In genomic region chr3:150699068-150699635, GRCh38 we compare ENCODE assay signal across 19 cellular contexts. TPM values are rescaled to one million over a fixed set of nuclear protein-coding genes. Genes with fewer than 3 reads are reported as not detected.
DNase-seq lines count a peak whose midpoint lies in the region; ATAC-seq, FAIRE-seq and TF ChIP-seq lines count a peak whose summit lies in the region.
"Had no signal": no experiment of that assay in that cellular context is flagged by ENCODE, and none has a peak within 500 bp of the region (broad histone marks: within the 10 kb centered on the region; RNA-seq: fewer than 3 reads in every experiment).

No MANE protein-coding gene starts in this region.

- H3K9me2 ChIP-seq in Karpas-422 (replicated peaks; ENCODE audit: insufficient read depth, low read length): no peaks in the 10 kb centered on the region

- H3K27me3 ChIP-seq in endothelial cell of umbilical vein (ENCODE audit: control insufficient read depth in 2 of 2, insufficient read depth in 2 of 2, low read length in 2 of 2) (no peaks in the 10 kb centered on the region), Karpas-422 (ENCODE audit: low read length) (no peaks in the 10 kb centered on the region)
- H3K27me3 ChIP-seq: heart right ventricle, transverse colon had no signal

- peaks cover 0 to 3% of the 10 kb centered on the region in 2 donors for H3K9me3 Mint-ChIP-seq in stimulated activated naive B cell treated with anti-CD40 and anti-IgM and Interleukin-4, amounts not matched to agents 10 μg/mL and 1 μg/mL and 100 μg/mL, for 72 hours
- H3K9me3 Mint-ChIP-seq: activated naive CD8-positive, alpha-beta T cell treated with anti-CD3 and anti-CD28 coated beads for 36 hours; IgD-negative memory B cell had no signal

- no peak overlapping the region for H3K4me3 ChIP-seq in endothelial cell of umbilical vein (replicated peaks in 1 of 3; ENCODE audit: insufficient read depth in 1 of 3, low read depth in 1 of 3, low read length in 3 of 3)
- H3K4me3 ChIP-seq in Karpas-422 (ENCODE audit: low read length): no peak overlapping the region
- H3K4me3 ChIP-seq: heart right ventricle, transverse colon had no signal

- dilution Hi-C loops in endothelial cell of umbilical vein (cut with MboI; ENCODE audit: extremely low pct_ligation_motif_present, low sequenced_read_pairs): no loop called here

- H3K36me3 ChIP-seq in endothelial cell of umbilical vein (ENCODE audit: control insufficient read depth in 2 of 2, extremely low read depth in 1 of 2, insufficient read depth in 2 of 2, low read length in 2 of 2): no peaks in the 10 kb centered on the region
- H3K36me3 ChIP-seq in Karpas-422 (ENCODE audit: insufficient read depth, low read length): no peaks in the 10 kb centered on the region
- H3K36me3 ChIP-seq: heart right ventricle, neutrophil, transverse colon had no signal

- H3K9ac ChIP-seq in endothelial cell of umbilical vein (replicated peaks; ENCODE audit: extremely low read depth, insufficient read depth, low read length) (no peak overlapping the region), Karpas-422 (ENCODE audit: low read length) (no peak overlapping the region)

- no TSS peak for BruUV-seq in endothelial cell of umbilical vein (replicated peaks; lab: Mats Ljungman, UMichigan)

- intact Hi-C loops in endothelial cell of umbilical vein (cut with micrococcal nuclease): no loop called here

- no peak for TF ChIP-seq POLR2A in endothelial cell of umbilical vein (IDR thresholded peaks at IDR 0.05; ENCODE audit: low read depth, low read length)

- H4K20me1 ChIP-seq in endothelial cell of umbilical vein (replicated peaks; ENCODE audit: control insufficient read depth, extremely low read depth, insufficient read depth, low read length) (no peaks in the 10 kb centered on the region), Karpas-422 (ENCODE audit: insufficient read depth, low read depth, low read length) (no peaks in the 10 kb centered on the region)

- POLR2A ChIA-PET in endothelial cell of umbilical vein (lab: Charles Lee): no interaction called here

- peak; percentile 62 for FAIRE-seq in endothelial cell of umbilical vein (lab: Jason Lieb, UNC)
- FAIRE-seq: H1 had no signal

- H3K4me2 ChIP-seq in endothelial cell of umbilical vein (ENCODE audit: insufficient read depth, low read length): peak overlapping the region; percentile 21
- no peak overlapping the region for H3K4me2 ChIP-seq in Karpas-422 (ENCODE audit: low read depth, low read length, poor library complexity, severe bottlenecking)

- H3K79me2 ChIP-seq in endothelial cell of umbilical vein (ENCODE audit: control insufficient read depth, insufficient read depth, low read length): no peaks in the 10 kb centered on the region
- no peaks in the 10 kb centered on the region for H3K79me2 ChIP-seq in Karpas-422 (ENCODE audit: low read length)

- H3K9me1 ChIP-seq in endothelial cell of umbilical vein (replicated peaks; ENCODE audit: control insufficient read depth, extremely low read depth, insufficient read depth, low read length): no peaks in the 10 kb centered on the region

- H3K4me1 ChIP-seq in endothelial cell of umbilical vein (ENCODE audit: control insufficient read depth, extremely low read depth, insufficient read depth, low read length) (peaks cover 4% of the 10 kb centered on the region), Karpas-422 (ENCODE audit: low read length) (peaks cover 6% of the 10 kb centered on the region)

- no peak overlapping the region for H3K4me3 Mint-ChIP-seq in stimulated activated naive B cell treated with anti-CD40 and anti-IgM and Interleukin-4, amounts not matched to agents 10 μg/mL and 1 μg/mL and 100 μg/mL, for 72 hours
- H3K4me3 Mint-ChIP-seq: activated CD8-positive, alpha-beta memory T cell treated with anti-CD3 and anti-CD28 coated beads, Interleukin-2, amount 10 ng/mL, durations not matched to agents 7 days and 5 days; activated naive CD8-positive, alpha-beta T cell treated with anti-CD3 and anti-CD28 coated beads for 36 hours had no signal

- CTCF ChIA-PET in endothelial cell of umbilical vein (lab: Charles Lee): no interaction called here

- ATAC-seq in stimulated activated naive B cell treated with anti-CD40 and anti-IgM and Interleukin-4, amounts not matched to agents 10 μg/mL and 1 μg/mL and 100 μg/mL, for 72 hours (replicated peaks): no peak
- no peak for ATAC-seq in HG03469 (IDR thresholded peaks at IDR 0.05; ENCODE audit: unreplicated experiment)
- ATAC-seq: activated CD8-positive, alpha-beta memory T cell treated with anti-CD3 and anti-CD28 coated beads, Interleukin-2, amount 10 ng/mL, durations not matched to agents 7 days and 5 days; heart right ventricle; left ventricle myocardium superior had no signal

- peak overlapping the region; percentile 10 for H3K27ac Mint-ChIP-seq in stimulated activated naive B cell treated with anti-CD40 and anti-IgM and Interleukin-4, amounts not matched to agents 10 μg/mL and 1 μg/mL and 100 μg/mL, for 72 hours
- H3K27ac Mint-ChIP-seq: activated CD8-positive, alpha-beta memory T cell treated with anti-CD3 and anti-CD28 coated beads, Interleukin-2, amount 10 ng/mL, durations not matched to agents 7 days and 5 days; activated naive CD8-positive, alpha-beta T cell treated with anti-CD3 and anti-CD28 coated beads for 36 hours; IgD-negative memory B cell had no signal

- H3K27me3 Mint-ChIP-seq in stimulated activated naive B cell treated with anti-CD40 and anti-IgM and Interleukin-4, amounts not matched to agents 10 μg/mL and 1 μg/mL and 100 μg/mL, for 72 hours: no peaks in the 10 kb centered on the region
- H3K27me3 Mint-ChIP-seq: IgD-negative memory B cell had no signal

- no peaks in the 10 kb centered on the region for H3K9me3 ChIP-seq in endothelial cell of umbilical vein (replicated peaks; ENCODE audit: control insufficient read depth, insufficient read depth, low read length)
- H3K9me3 ChIP-seq in Karpas-422 (ENCODE audit: low read length): no peaks in the 10 kb centered on the region
- H3K9me3 ChIP-seq: heart right ventricle, neutrophil, transverse colon had no signal

- no peak for TF ChIP-seq CTCF in endothelial cell of umbilical vein (IDR thresholded peaks at IDR 0.05; ENCODE audit: extremely low read depth in 1 of 2, insufficient read depth in 1 of 2, low read depth in 1 of 2, low read length in 2 of 2)

- DNase-seq in NCI-H748 (lab: John Stamatoyannopoulos, UW; ENCODE audit: unreplicated experiment) (peak; percentile 34), NCI-H748 treated with DMSO at 0.1 percent for 48 hours (lab: John Stamatoyannopoulos, UW) (no peak), OCI-M1 (lab: John Stamatoyannopoulos, UW) (peak; percentile 29), endothelial cell of umbilical vein (ENCODE audit: low read depth, low spot score) (peak; percentile 10), C1 segment of cervical spinal cord (lab: John Stamatoyannopoulos, UW) (no peak), Karpas-422 (no peak)
- DNase-seq in stimulated activated naive B cell treated with anti-CD40 and anti-IgM and Interleukin-4, amounts not matched to agents 10 μg/mL and 1 μg/mL and 100 μg/mL, for 72 hours: no peak
- DNase-seq: ACHN; activated CD8-positive, alpha-beta memory T cell treated with anti-CD3 and anti-CD28 coated beads, Interleukin-2, amount 10 ng/mL, durations not matched to agents 7 days and 5 days; activated naive CD8-positive, alpha-beta T cell treated with anti-CD3 and anti-CD28 coated beads for 36 hours; cortex of kidney; heart right ventricle; left ventricle myocardium superior; T-helper 9 cell; transverse colon had no signal

- H3K36me3 Mint-ChIP-seq in stimulated activated naive B cell treated with anti-CD40 and anti-IgM and Interleukin-4, amounts not matched to agents 10 μg/mL and 1 μg/mL and 100 μg/mL, for 72 hours: peaks cover 0 to 3% of the 10 kb centered on the region in 2 donors
- H3K36me3 Mint-ChIP-seq: activated naive CD8-positive, alpha-beta T cell treated with anti-CD3 and anti-CD28 coated beads for 36 hours; IgD-negative memory B cell had no signal

- peaks cover 6 to 25% of the 10 kb centered on the region in 2 donors for H3K4me1 Mint-ChIP-seq in stimulated activated naive B cell treated with anti-CD40 and anti-IgM and Interleukin-4, amounts not matched to agents 10 μg/mL and 1 μg/mL and 100 μg/mL, for 72 hours

- H3K27ac ChIP-seq in endothelial cell of umbilical vein (ENCODE audit: insufficient read depth, low read depth, low read length): no peak overlapping the region
- no peak overlapping the region for H3K27ac ChIP-seq in Karpas-422 (ENCODE audit: low read length)
- H3K27ac ChIP-seq: heart right ventricle, neutrophil, transverse colon had no signal

- H2AFZ ChIP-seq in endothelial cell of umbilical vein (ENCODE audit: low read depth, low read length): peak overlapping the region; percentile 34
- no peak overlapping the region for H2AFZ ChIP-seq in Karpas-422 (ENCODE audit: low read length)

TF ChIP-seq in endothelial cell of umbilical vein, 7 proteins besides CTCF, POLR2A, EP300 and RAD21:
- no peak for TF ChIP-seq MYC (IDR thresholded peaks at IDR 0.05; ENCODE audit: low read depth, low read length)
- peak; percentile 28 for TF ChIP-seq POLR2AphosphoS5 (IDR thresholded peaks at IDR 0.05; ENCODE audit: insufficient read depth, low read depth, low read length)
- TF ChIP-seq FOS (IDR thresholded peaks at IDR 0.05; ENCODE audit: borderline replicate concordance, insufficient read depth, low read length): peak; percentile 49

RNA-seq across cellular contexts. Expression of gene ERICH6, which starts 4.6 kb away (rescaled TPM):
- total RNA-seq in endothelial cell of umbilical vein: not detected in 2 replicates
- polyA plus RNA-seq in endothelial cell of umbilical vein: not detected in 2 replicates
- polyA plus RNA-seq in endothelial cell of umbilical vein (2011; cell fraction: cytosol; rRNA removed): not detected in 2 replicates
- not detected in 2 replicates for polyA plus RNA-seq in endothelial cell of umbilical vein (2011; cell fraction: nucleus; rRNA removed)
- 0.12 TPM in 1 of 2 replicates, not detected in the other for polyA plus RNA-seq in endothelial cell of umbilical vein (2012)
- not detected in 2 replicates for polyA minus RNA-seq in endothelial cell of umbilical vein
- not detected for polyA minus RNA-seq in endothelial cell of umbilical vein (2011; cell fraction: cytosol; rRNA and poly(A)+ RNA removed)
- 0.19 TPM in 1 of 2 replicates, not detected in the other for polyA minus RNA-seq in endothelial cell of umbilical vein (2011; cell fraction: nucleus; rRNA and poly(A)+ RNA removed)
- total RNA-seq in Karpas-422 (2014; rRNA removed; shearing (Covaris generic); ENCODE audit: low replicate concordance): 0.22 TPM in 1 of 2 replicates, not detected in the other
- total RNA-seq: activated CD8-positive, alpha-beta memory T cell treated with anti-CD3 and anti-CD28 coated beads, Interleukin-2, amount 10 ng/mL, durations not matched to agents 7 days and 5 days; activated naive CD8-positive, alpha-beta T cell treated with anti-CD3 and anti-CD28 coated beads for 36 hours; H1; left ventricle myocardium superior; transverse colon had no signal
- polyA plus RNA-seq: H1, heart right ventricle had no signal

Comparison
In these comparisons a context has a peak if more than half of its experiments do, and no peak if none do; other contexts are left out.
1. DNase-seq: peak in NCI-H748 (single experiment), OCI-M1 (single experiment) and endothelial cell of umbilical vein (single experiment); none in NCI-H748 treated with DMSO at 0.1 percent for 48 hours (single experiment), stimulated activated naive B cell treated with anti-CD40 and anti-IgM and Interleukin-4, amounts not matched to agents 10 μg/mL and 1 μg/mL and 100 μg/mL, for 72 hours (single experiment), C1 segment of cervical spinal cord (0 of 14) and Karpas-422 (single experiment).